1 cellular context compared by ENCODE assay signal in genomic region chrX:153057281-153057680, GRCh38.
TF ChIP-seq lines count a peak whose summit lies in the region.

No MANE protein-coding gene starts in this region.

TF ChIP-seq in GM23338, 12 proteins besides CTCF, POLR2A, EP300 and RAD21 (continued from another document):
- TF ChIP-seq ZNF462 (CRISPR knock-in tag; IDR thresholded peaks at IDR 0.05) (no peak), ZNF114 (CRISPR knock-in tag; IDR thresholded peaks at IDR 0.05) (no peak), STAT1 (IDR thresholded peaks at IDR 0.05; ENCODE audit: unreplicated experiment) (no peak)
